8 cellular contexts compared by ENCODE assay signal in the genomic region with DNA sequence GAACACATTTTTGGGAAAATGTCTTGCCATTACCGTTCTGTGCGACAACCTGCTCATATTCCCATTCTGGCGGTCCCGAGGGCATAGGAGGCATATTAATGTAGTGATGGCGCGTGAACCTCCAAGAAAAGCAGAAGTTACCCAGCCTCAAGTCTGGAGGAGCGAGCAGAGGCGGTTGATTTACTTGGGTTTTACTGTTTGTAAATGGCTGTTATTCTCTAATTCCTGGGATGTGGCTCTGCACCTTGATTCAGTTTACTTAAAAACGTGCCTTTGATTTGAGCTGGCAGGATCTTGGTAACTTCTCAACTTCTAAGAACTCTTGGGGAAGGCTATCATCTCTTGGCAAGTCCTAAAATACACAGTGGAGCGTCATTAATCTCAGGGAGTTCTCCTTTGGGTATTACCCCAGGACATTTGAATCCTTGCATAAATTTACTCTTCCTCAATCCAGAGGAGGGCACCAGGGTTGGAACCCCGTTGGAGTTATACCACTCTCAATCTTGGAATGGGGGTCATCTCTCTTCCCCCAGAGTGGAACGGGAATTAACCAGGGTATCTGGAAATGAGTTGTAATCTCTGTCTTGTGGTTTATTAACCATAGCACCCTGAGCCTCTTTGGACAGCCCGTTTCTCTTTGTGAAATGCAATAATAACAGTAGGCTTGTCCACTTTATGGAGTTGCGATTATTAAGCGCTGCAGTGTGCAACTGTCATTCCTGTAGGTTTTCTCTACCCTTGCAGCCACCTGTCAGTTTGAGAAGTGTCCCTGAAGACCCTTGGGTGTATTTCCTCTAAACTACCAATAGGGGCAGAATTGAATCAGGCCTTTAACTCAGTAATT. TPM values are rescaled to one million over a fixed set of nuclear protein-coding genes. Genes with fewer than 3 reads are reported as not detected.
DNase-seq lines count a peak whose midpoint lies in the region; ATAC-seq and TF ChIP-seq lines count a peak whose summit lies in the region.

No MANE protein-coding gene starts in this region.

- H3K4ac ChIP-seq in neuronal stem cell (ENCODE audit: low read length), result no peak overlapping the region

- no peak overlapping the region for H3K14ac ChIP-seq in neuronal stem cell (ENCODE audit: low read length)

- no peak overlapping the region for H2BK12ac ChIP-seq in neuronal stem cell (ENCODE audit: low read length)

- peak; percentile 22 for ATAC-seq in GM19455 (IDR thresholded peaks at IDR 0.05; ENCODE audit: unreplicated experiment)

- peak overlapping the region; percentile 74 to 88 (median 78) for H3K27ac ChIP-seq in esophagus squamous epithelium
- peak overlapping the region; percentile 14 for H3K27ac ChIP-seq in neuronal stem cell (replicated peaks; ENCODE audit: low read length)

- H4K8ac ChIP-seq in neuronal stem cell (ENCODE audit: low read depth, low read length), result no peak overlapping the region

- no peak overlapping the region for H2AK5ac ChIP-seq in neuronal stem cell (ENCODE audit: low read depth, low read length)

- H3K4me2 ChIP-seq in neuronal stem cell (ENCODE audit: insufficient read depth, low read length, poor library complexity, severe bottlenecking), result peak overlapping the region; percentile 84

- H3K27me3 ChIP-seq in esophagus squamous epithelium, result peaks cover 0 to 18% (median 0%) of the 10 kb centered on the region in 4 donors
- no peaks in the 10 kb centered on the region for H3K27me3 ChIP-seq in neuronal stem cell (ENCODE audit: control insufficient read depth in 3 of 3, insufficient read depth in 3 of 3, low read depth in 1 of 3, low read length in 3 of 3)

- no peak for TF ChIP-seq POLR2A in esophagus squamous epithelium (IDR thresholded peaks at IDR 0.05)

- 19 to 26% methylated on average over 12 to 15 of the region's 15 CpGs for WGBS in esophagus squamous epithelium, 2 donors
- no CpG with 5 or more reads among the region's 15 CpGs for WGBS in neuronal stem cell (ENCODE audit: extremely low coverage in 2 of 2, insufficient read length in 2 of 2, insufficient replicate concordance in 1 of 2), 2 donors

- H3K9ac ChIP-seq in neuronal stem cell (ENCODE audit: low read depth, low read length, poor library complexity), result peak overlapping the region; percentile 50

- peaks cover 12% of the 10 kb centered on the region for H3K79me1 ChIP-seq in neuronal stem cell (ENCODE audit: low read depth, low read length)

- no peak overlapping the region for H2BK120ac ChIP-seq in neuronal stem cell (ENCODE audit: low read depth, low read length)

- H3K4me1 ChIP-seq in esophagus squamous epithelium (peaks cover 3 to 42% (median 16%) of the 10 kb centered on the region in 3 donors), neuronal stem cell (ENCODE audit: control insufficient read depth in 2 of 2, insufficient read depth in 1 of 2, low read depth in 1 of 2, low read length in 2 of 2) (peaks cover 8 to 10% of the 10 kb centered on the region in 2 donors)

- H2AFZ ChIP-seq in neuronal stem cell (ENCODE audit: low read length), result peak overlapping the region; percentile 87

- no peak overlapping the region for H2BK5ac ChIP-seq in neuronal stem cell (ENCODE audit: low read length)

- intact Hi-C loops in esophagus squamous epithelium (cut with DNase I), result no loop called here

- no peaks in the 10 kb centered on the region for H3K9me3 ChIP-seq in esophagus squamous epithelium
- H3K9me3 ChIP-seq in neuronal stem cell (replicated peaks in 1 of 2; ENCODE audit: control insufficient read depth in 2 of 2, insufficient read depth in 1 of 2, low read depth in 1 of 2, low read length in 2 of 2), result no peaks in the 10 kb centered on the region

- peak; percentile 45 for DNase-seq in DMS153 (lab: John Stamatoyannopoulos, UW)
- peak; percentile 85 for DNase-seq in NAMALWA (ENCODE audit: low spot score)
- DNase-seq in SW480 (ENCODE audit: low spot score), result peak; percentile 89
- no peak for DNase-seq in esophagus squamous epithelium (lab: John Stamatoyannopoulos, UW)
- DNase-seq in neuronal stem cell (ENCODE audit: low spot score), result peak; percentile 52
- DNase-seq in mesenteric fat pad (ENCODE audit: low spot score), result no peak
- no peak for DNase-seq in activated CD4-positive, alpha-beta T cell treated with anti-CD3 and anti-CD28 coated beads for 1 hour

- no peak overlapping the region for H3K18ac ChIP-seq in neuronal stem cell (ENCODE audit: low read length)

- H3K36me3 ChIP-seq in esophagus squamous epithelium (no peaks in the 10 kb centered on the region), neuronal stem cell (replicated peaks in 1 of 2; ENCODE audit: control insufficient read depth in 2 of 2, insufficient read depth in 2 of 2, low read length in 2 of 2) (peaks cover 0 to 7% of the 10 kb centered on the region in 2 donors)

- H2BK15ac ChIP-seq in neuronal stem cell (ENCODE audit: low read length), result no peak overlapping the region

- H3K4me3 ChIP-seq in esophagus squamous epithelium, result peak overlapping the region; percentile 51 to 81 (median 65)
- peak overlapping the region; percentile 74 to 83 for H3K4me3 ChIP-seq in neuronal stem cell (ENCODE audit: low read length in 2 of 2)

- H4K91ac ChIP-seq in neuronal stem cell (ENCODE audit: low read depth, low read length, poor library complexity), result no peak overlapping the region

- H3K23ac ChIP-seq in neuronal stem cell (ENCODE audit: low read depth, low read length, poor library complexity), result no peak overlapping the region

- peak; percentile 48 to 76 (median 65) for TF ChIP-seq CTCF in esophagus squamous epithelium (IDR thresholded peaks at IDR 0.05)

RNA-seq across cellular contexts. Expression of a gene that starts 2.1 kb away (rescaled TPM):
- total RNA-seq in esophagus squamous epithelium (10 to 100 TPM; 11.2 to 45.4 (median 25.1) TPM), mesenteric fat pad (46.2 TPM)
- 8.2 TPM for polyA plus RNA-seq in neuronal stem cell (2013, experiment 1 of 2)
- 8.4 TPM for polyA plus RNA-seq in neuronal stem cell (2013, experiment 2 of 2)

Comparison
In these comparisons a context has a peak if more than half of its experiments do, and no peak if none do; other contexts are left out.
1. DNase-seq: peak in DMS153 (single experiment), NAMALWA (single experiment), SW480 (single experiment) and neuronal stem cell (single experiment); none in esophagus squamous epithelium (single experiment), mesenteric fat pad (single experiment) and activated CD4-positive, alpha-beta T cell treated with anti-CD3 and anti-CD28 coated beads for 1 hour (single experiment).